32 cellular contexts compared by ENCODE assay signal in the genomic region with DNA sequence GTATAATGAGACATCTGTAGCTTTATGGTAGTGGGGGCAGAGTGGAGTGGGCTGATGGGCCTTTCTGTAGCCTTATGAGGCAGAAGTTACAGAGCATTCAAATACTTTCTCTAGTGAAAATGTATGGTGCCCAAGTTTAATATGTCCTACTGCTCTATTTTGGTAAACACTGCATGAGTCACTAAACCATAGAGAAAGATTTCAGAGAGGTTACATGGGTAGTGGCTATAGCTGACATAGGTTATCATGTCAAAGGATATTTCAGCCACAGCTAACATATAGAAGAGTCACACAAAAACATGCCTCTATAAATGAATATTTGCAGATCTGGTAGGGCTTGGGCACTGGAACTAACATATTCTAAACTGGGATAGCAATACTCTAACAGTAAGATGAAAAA.
"Had no signal": no experiment of that assay in that cellular context is flagged by ENCODE, and none has a peak within 500 bp of the region (broad histone marks: within the 10 kb centered on the region; RNA-seq: fewer than 3 reads in every experiment).

No MANE protein-coding gene starts in this region.

- ATAC-seq: activated CD4-positive, CD25-positive, alpha-beta regulatory T cell treated with anti-CD3 and anti-CD28 coated beads, Interleukin-2, amount 50 U/mL, for 24 hours; activated CD8-positive, alpha-beta T cell treated with anti-CD3 and anti-CD28 coated beads for 36 hours; activated naive CD4-positive, alpha-beta T cell treated with anti-CD3 and anti-CD28 coated beads, Interleukin-2, amount 50 U/mL, for 72 hours; activated T-cell treated with anti-CD3 and anti-CD28 coated beads, Interleukin-2, amount 50 U/mL, for 4 hours; effector memory CD8-positive, alpha-beta T cell; foreskin keratinocyte; gastrocnemius medialis; heart left ventricle; T-helper 17 cell had no signal

- H3K27ac ChIP-seq: ascending aorta, brain microvascular endothelial cell, esophagus muscularis mucosa, foreskin keratinocyte, gastrocnemius medialis, heart left ventricle, WERI-Rb-1 had no signal

- H3K27me3 ChIP-seq: ascending aorta, brain microvascular endothelial cell, esophagus muscularis mucosa, foreskin keratinocyte, gastrocnemius medialis, heart left ventricle had no signal

- DNase-seq: activated B cell treated with CpG ODN at 0.5 μM for 24 hours; activated CD4-positive, alpha-beta T cell treated with anti-CD3 and anti-CD28 coated beads for 48 hours; activated CD4-positive, alpha-beta T cell treated with anti-CD3 and anti-CD28 coated beads, Interleukin-2, amount 50 U/mL, for 1 hour; activated CD4-positive, alpha-beta T cell treated with anti-CD3 and anti-CD28 coated beads, Interleukin-2, amount 50 U/mL, for 48 hours; activated CD8-positive, alpha-beta memory T cell treated with anti-CD3 and anti-CD28 coated beads for 24 hours; activated CD8-positive, alpha-beta T cell treated with anti-CD3 and anti-CD28 coated beads for 36 hours; activated effector memory CD4-positive, alpha-beta T cell treated with Interleukin-2 at 50 U/mL for 16 hours; activated gamma-delta T cell treated with Interleukin-2 at 50 U/mL for 16 hours; activated naive CD4-positive, alpha-beta T cell treated with Interleukin-2 at 50 U/mL for 16 hours; activated naive CD8-positive, alpha-beta T cell treated with anti-CD3 and anti-CD28 coated beads, Interleukin-2, amount 10 ng/mL, durations not matched to agents 7 days and 5 days; activated T-cell treated with anti-CD3 and anti-CD28 coated beads, Interleukin-2, amount 50 U/mL, for 4 hours; brain microvascular endothelial cell; caudate nucleus; cortex of kidney; dermis blood vessel endothelial cell; effector CD4-positive, alpha-beta T cell; effector memory CD8-positive, alpha-beta T cell; erythroblast; foreskin keratinocyte; gastrocnemius medialis; glutamatergic neuron; heart left ventricle; T-helper 1 cell; T-helper 17 cell; T1000; WERI-Rb-1 had no signal

- H3K9me3 ChIP-seq: ascending aorta, esophagus muscularis mucosa, gastrocnemius medialis, heart left ventricle had no signal

- H3K27me3 Mint-ChIP-seq: activated B cell treated with CpG ODN at 0.5 μM for 24 hours; activated CD8-positive, alpha-beta T cell treated with anti-CD3 and anti-CD28 coated beads for 36 hours; activated naive CD8-positive, alpha-beta T cell treated with anti-CD3 and anti-CD28 coated beads, Interleukin-2, amount 10 ng/mL, durations not matched to agents 7 days and 5 days; effector memory CD8-positive, alpha-beta T cell; T-helper 17 cell had no signal

- H3K4me1 ChIP-seq: ascending aorta, esophagus muscularis mucosa, foreskin keratinocyte, gastrocnemius medialis had no signal

- H3K27ac Mint-ChIP-seq: activated B cell treated with CpG ODN at 0.5 μM for 24 hours; activated CD8-positive, alpha-beta T cell treated with anti-CD3 and anti-CD28 coated beads for 36 hours; activated naive CD4-positive, alpha-beta T cell treated with anti-CD3 and anti-CD28 coated beads, Interleukin-2, amount 50 U/mL, for 72 hours; activated naive CD8-positive, alpha-beta T cell treated with anti-CD3 and anti-CD28 coated beads, Interleukin-2, amount 10 ng/mL, durations not matched to agents 7 days and 5 days; effector memory CD8-positive, alpha-beta T cell; T-helper 17 cell; T-helper 2 cell treated with Interferon-gamma antibody and Interleukin-4, amounts not matched to agents 5 μg/mL and 100 μg/mL, for 36 hours had no signal

- H3K9me3 Mint-ChIP-seq: effector memory CD8-positive, alpha-beta T cell had no signal

- H3K4me3 Mint-ChIP-seq: activated B cell treated with CpG ODN at 0.5 μM for 24 hours; activated CD8-positive, alpha-beta T cell treated with anti-CD3 and anti-CD28 coated beads for 36 hours; activated naive CD8-positive, alpha-beta T cell treated with anti-CD3 and anti-CD28 coated beads, Interleukin-2, amount 10 ng/mL, durations not matched to agents 7 days and 5 days; activated T-cell treated with anti-CD3 and anti-CD28 coated beads, Interleukin-2, amount 50 U/mL, for 4 hours; effector memory CD8-positive, alpha-beta T cell; T-helper 17 cell; T-helper 2 cell treated with Interferon-gamma antibody and Interleukin-4, amounts not matched to agents 5 μg/mL and 100 μg/mL, for 36 hours had no signal

- H3K36me3 ChIP-seq: ascending aorta, brain microvascular endothelial cell, esophagus muscularis mucosa, gastrocnemius medialis, heart left ventricle, WERI-Rb-1 had no signal

- FAIRE-seq: colon had no signal

- H3K4me3 ChIP-seq: ascending aorta, esophagus muscularis mucosa, gastrocnemius medialis, heart left ventricle had no signal
